In genomic region chr4:43402393-43402792, GRCh38 we compare ENCODE assay signal across 39 cellular contexts.
"Had no signal": no experiment of that assay in that cellular context is flagged by ENCODE, and none has a peak within 500 bp of the region (broad histone marks: within the 10 kb centered on the region; RNA-seq: fewer than 3 reads in every experiment).

No MANE protein-coding gene starts in this region.

- H3K36me3 Mint-ChIP-seq: activated naive CD4-positive, alpha-beta T cell treated with anti-CD3 and anti-CD28 coated beads, Interleukin-2, amount 10 ng/mL, durations not matched to agents 7 days and 5 days; activated naive CD4-positive, alpha-beta T cell treated with anti-CD3 and anti-CD28 coated beads, Interleukin-2, amount 50 U/mL, for 24 hours; activated naive CD4-positive, alpha-beta T cell treated with anti-CD3 and anti-CD28 coated beads, Interleukin-2, amount 50 U/mL, for 72 hours; activated naive CD8-positive, alpha-beta T cell; activated naive CD8-positive, alpha-beta T cell treated with anti-CD3 and anti-CD28 coated beads for 36 hours; activated naive CD8-positive, alpha-beta T cell treated with anti-CD3 and anti-CD28 coated beads, Interleukin-2, amount 10 ng/mL, durations not matched to agents 7 days and 5 days; brain had no signal

- H3K27ac ChIP-seq: adrenal gland, ascending aorta, brain microvascular endothelial cell, breast epithelium, cardiac muscle cell had no signal

- ATAC-seq: activated naive CD4-positive, alpha-beta T cell treated with anti-CD3 and anti-CD28 coated beads, Interleukin-2, amount 50 U/mL, for 72 hours; activated naive CD8-positive, alpha-beta T cell treated with anti-CD3 and anti-CD28 coated beads, Interleukin-2, amount 50 U/mL, for 24 hours; activated T-cell treated with anti-CD3 and anti-CD28 coated beads, Interleukin-2, amount 50 U/mL, for 4 hours; activated T-cell treated with anti-CD3 and anti-CD28 coated beads, Interleukin-2, amount 50 U/mL, for 72 hours; activated T-helper 17 cell treated with anti-CD3 and anti-CD28 coated beads, Interleukin-2, amount 50 U/mL, for 72 hours had no signal

- H3K27me3 Mint-ChIP-seq: activated naive CD4-positive, alpha-beta T cell treated with anti-CD3 and anti-CD28 coated beads, Interleukin-2, amount 10 ng/mL, durations not matched to agents 7 days and 5 days; activated naive CD4-positive, alpha-beta T cell treated with anti-CD3 and anti-CD28 coated beads, Interleukin-2, amount 50 U/mL, for 24 hours; activated naive CD8-positive, alpha-beta T cell; activated naive CD8-positive, alpha-beta T cell treated with anti-CD3 and anti-CD28 coated beads for 36 hours; activated naive CD8-positive, alpha-beta T cell treated with anti-CD3 and anti-CD28 coated beads, Interleukin-2, amount 10 ng/mL, durations not matched to agents 7 days and 5 days; activated naive CD8-positive, alpha-beta T cell treated with anti-CD3 and anti-CD28 coated beads, Interleukin-2, amount 50 U/mL, for 24 hours; activated T-cell treated with anti-CD3 and anti-CD28 coated beads, Interleukin-2, amount 50 U/mL, for 24 hours; activated T-helper 17 cell treated with anti-CD3 and anti-CD28 coated beads, Interleukin-2, amount 50 U/mL, for 72 hours; central memory CD8-positive, alpha-beta T cell had no signal

- H3K4me3 Mint-ChIP-seq: activated naive CD4-positive, alpha-beta T cell treated with anti-CD3 and anti-CD28 coated beads for 36 hours; activated naive CD4-positive, alpha-beta T cell treated with anti-CD3 and anti-CD28 coated beads, Interleukin-2, amount 10 ng/mL, durations not matched to agents 7 days and 5 days; activated naive CD4-positive, alpha-beta T cell treated with anti-CD3 and anti-CD28 coated beads, Interleukin-2, amount 50 U/mL, for 24 hours; activated naive CD8-positive, alpha-beta T cell; activated naive CD8-positive, alpha-beta T cell treated with anti-CD3 and anti-CD28 coated beads for 36 hours; activated naive CD8-positive, alpha-beta T cell treated with anti-CD3 and anti-CD28 coated beads, Interleukin-2, amount 10 ng/mL, durations not matched to agents 7 days and 5 days; activated naive CD8-positive, alpha-beta T cell treated with anti-CD3 and anti-CD28 coated beads, Interleukin-2, amount 50 U/mL, for 24 hours; activated T-cell treated with anti-CD3 and anti-CD28 coated beads, Interleukin-2, amount 50 U/mL, for 24 hours; activated T-cell treated with anti-CD3 and anti-CD28 coated beads, Interleukin-2, amount 50 U/mL, for 4 hours; activated T-cell treated with anti-CD3 and anti-CD28 coated beads, Interleukin-2, amount 50 U/mL, for 72 hours; activated T-helper 17 cell treated with anti-CD3 and anti-CD28 coated beads, Interleukin-2, amount 50 U/mL, for 72 hours; brain; central memory CD8-positive, alpha-beta T cell had no signal

- FAIRE-seq: astrocyte, bronchial epithelial cell had no signal

- H3K4me1 Mint-ChIP-seq: activated naive CD4-positive, alpha-beta T cell treated with anti-CD3 and anti-CD28 coated beads, Interleukin-2, amount 10 ng/mL, durations not matched to agents 7 days and 5 days; activated naive CD4-positive, alpha-beta T cell treated with anti-CD3 and anti-CD28 coated beads, Interleukin-2, amount 50 U/mL, for 24 hours; activated naive CD8-positive, alpha-beta T cell treated with anti-CD3 and anti-CD28 coated beads for 36 hours; activated naive CD8-positive, alpha-beta T cell treated with anti-CD3 and anti-CD28 coated beads, Interleukin-2, amount 10 ng/mL, durations not matched to agents 7 days and 5 days; activated naive CD8-positive, alpha-beta T cell treated with anti-CD3 and anti-CD28 coated beads, Interleukin-2, amount 50 U/mL, for 24 hours; activated T-helper 17 cell treated with anti-CD3 and anti-CD28 coated beads, Interleukin-2, amount 50 U/mL, for 72 hours; brain; central memory CD8-positive, alpha-beta T cell had no signal

- H3K9me3 Mint-ChIP-seq: activated naive CD4-positive, alpha-beta T cell treated with anti-CD3 and anti-CD28 coated beads, Interleukin-2, amount 50 U/mL, for 24 hours; activated naive CD8-positive, alpha-beta T cell treated with anti-CD3 and anti-CD28 coated beads for 36 hours had no signal

- H3K4me3 ChIP-seq: adrenal gland, ascending aorta, breast epithelium, cardiac muscle cell had no signal

- H3K4me1 ChIP-seq: adrenal gland, ascending aorta, breast epithelium had no signal

- H3K27me3 ChIP-seq: adrenal gland, ascending aorta, brain microvascular endothelial cell, breast epithelium, cardiac muscle cell had no signal

- DNase-seq: activated effector memory CD4-positive, alpha-beta T cell treated with anti-CD3 and anti-CD28 coated beads, Interleukin-2, amount 50 U/mL, for 16 hours; activated effector memory CD4-positive, alpha-beta T cell treated with Interleukin-2 at 50 U/mL for 16 hours; activated gamma-delta T cell; activated gamma-delta T cell treated with Interleukin-2 at 50 U/mL for 16 hours; activated naive CD4-positive, alpha-beta T cell; activated naive CD4-positive, alpha-beta T cell treated with anti-CD3 and anti-CD28 coated beads for 36 hours; activated naive CD4-positive, alpha-beta T cell treated with anti-CD3 and anti-CD28 coated beads, Interleukin-2, amount 10 ng/mL, durations not matched to agents 7 days and 5 days; activated naive CD4-positive, alpha-beta T cell treated with anti-CD3 and anti-CD28 coated beads, Interleukin-2, amount 50 U/mL, for 16 hours; activated naive CD4-positive, alpha-beta T cell treated with Interleukin-2 at 50 U/mL for 16 hours; activated naive CD8-positive, alpha-beta T cell treated with anti-CD3 and anti-CD28 coated beads for 36 hours; activated naive CD8-positive, alpha-beta T cell treated with anti-CD3 and anti-CD28 coated beads, Interleukin-2, amount 10 ng/mL, durations not matched to agents 7 days and 5 days; activated naive CD8-positive, alpha-beta T cell treated with anti-CD3 and anti-CD28 coated beads, Interleukin-2, amount 50 U/mL, for 24 hours; activated T-cell treated with anti-CD3 and anti-CD28 coated beads for 4 hours; activated T-cell treated with anti-CD3 and anti-CD28 coated beads, Interleukin-2, amount 50 U/mL, for 1 hour; activated T-cell treated with anti-CD3 and anti-CD28 coated beads, Interleukin-2, amount 50 U/mL, for 24 hours; activated T-cell treated with anti-CD3 and anti-CD28 coated beads, Interleukin-2, amount 50 U/mL, for 4 hours; activated T-cell treated with anti-CD3 and anti-CD28 coated beads, Interleukin-2, amount 50 U/mL, for 48 hours; activated T-cell treated with anti-CD3 and anti-CD28 coated beads, Interleukin-2, amount 50 U/mL, for 72 hours; adrenal gland; amniotic stem cell; amygdala; anterior cingulate cortex; aorta; brain microvascular endothelial cell; caudate nucleus; central memory CD4-positive, alpha-beta T cell; cerebellar nuclear complex had no signal

- H3K27ac Mint-ChIP-seq: activated naive CD4-positive, alpha-beta T cell treated with anti-CD3 and anti-CD28 coated beads for 36 hours; activated naive CD4-positive, alpha-beta T cell treated with anti-CD3 and anti-CD28 coated beads, Interleukin-2, amount 10 ng/mL, durations not matched to agents 7 days and 5 days; activated naive CD4-positive, alpha-beta T cell treated with anti-CD3 and anti-CD28 coated beads, Interleukin-2, amount 50 U/mL, for 24 hours; activated naive CD4-positive, alpha-beta T cell treated with anti-CD3 and anti-CD28 coated beads, Interleukin-2, amount 50 U/mL, for 72 hours; activated naive CD8-positive, alpha-beta T cell; activated naive CD8-positive, alpha-beta T cell treated with anti-CD3 and anti-CD28 coated beads for 36 hours; activated naive CD8-positive, alpha-beta T cell treated with anti-CD3 and anti-CD28 coated beads, Interleukin-2, amount 10 ng/mL, durations not matched to agents 7 days and 5 days; activated naive CD8-positive, alpha-beta T cell treated with anti-CD3 and anti-CD28 coated beads, Interleukin-2, amount 50 U/mL, for 24 hours; activated T-cell treated with anti-CD3 and anti-CD28 coated beads, Interleukin-2, amount 50 U/mL, for 24 hours; activated T-cell treated with anti-CD3 and anti-CD28 coated beads, Interleukin-2, amount 50 U/mL, for 72 hours; activated T-helper 17 cell treated with anti-CD3 and anti-CD28 coated beads, Interleukin-2, amount 50 U/mL, for 72 hours; activated T-helper 2 cell treated with anti-CD3 and anti-CD28 coated beads, Interferon-gamma antibody, Interleukin-2, Interleukin-4, amounts not matched to agents 10 μg/mL and 5 μg/mL and 100 μg/mL, durations not matched to agents 14 hours and 24 hours and 36 hours; brain had no signal

- H3K36me3 ChIP-seq: adrenal gland, ascending aorta, brain microvascular endothelial cell, breast epithelium, cardiac muscle cell had no signal

- H3K9me3 ChIP-seq: adrenal gland, ascending aorta had no signal
